25 cellular contexts compared by ENCODE assay signal in genomic region chr9:130179508-130179907, GRCh38.
"Had no signal": no experiment of that assay in that cellular context is flagged by ENCODE, and none has a peak within 500 bp of the region (broad histone marks: within the 10 kb centered on the region; RNA-seq: fewer than 3 reads in every experiment).

No MANE protein-coding gene starts in this region.

- H3K27ac ChIP-seq: adrenal gland, brain microvascular endothelial cell, foreskin keratinocyte, left ventricle myocardium inferior, parathyroid adenoma, psoas muscle, vagina, VCaP had no signal

- H3K4me1 ChIP-seq: foreskin keratinocyte, parathyroid adenoma, psoas muscle had no signal

- H3K9ac ChIP-seq: parathyroid adenoma had no signal

- H3K4me2 ChIP-seq: smooth muscle cell had no signal

- ATAC-seq: esophagus mucosa; foreskin keratinocyte; psoas muscle; stimulated activated naive B cell treated with anti-CD40 and anti-IgM and Interleukin-4, amounts not matched to agents 10 μg/mL and 1 μg/mL and 100 μg/mL, for 72 hours had no signal

- H3K79me2 ChIP-seq: parathyroid adenoma had no signal

- H3K36me3 ChIP-seq: adrenal gland, left ventricle myocardium inferior, vagina had no signal

- H3K27me3 ChIP-seq: adrenal gland, brain microvascular endothelial cell, foreskin keratinocyte, vagina had no signal

- DNase-seq: activated CD4-positive, alpha-beta memory T cell treated with anti-CD3 and anti-CD28 coated beads for 36 hours; activated CD4-positive, alpha-beta T cell treated with anti-CD3 and anti-CD28 coated beads for 4 hours; activated CD8-positive, alpha-beta memory T cell treated with anti-CD3 and anti-CD28 coated beads, Interleukin-2, amount 50 U/mL, for 4 hours; activated effector memory CD4-positive, alpha-beta T cell treated with anti-CD3 and anti-CD28 coated beads, Interleukin-2, amount 50 U/mL, for 16 hours; activated naive CD4-positive, alpha-beta T cell treated with anti-CD3 and anti-CD28 coated beads for 36 hours; activated naive CD8-positive, alpha-beta T cell treated with anti-CD3 and anti-CD28 coated beads for 36 hours; activated T-cell treated with anti-CD3 and anti-CD28 coated beads, Interleukin-2, amount 50 U/mL, for 1 hour; adrenal gland; brain microvascular endothelial cell; caudate nucleus; endodermal cell; foreskin keratinocyte; left ventricle myocardium inferior; naive B cell; nucleus accumbens; psoas muscle; stimulated activated CD4-positive, alpha-beta T cell treated with anti-CD3 and anti-CD28 coated beads, Interleukin-1b, Interleukin-23, amount 100 ng/mL, for 48 hours; stimulated activated naive B cell treated with anti-CD40 and anti-IgM and Interleukin-4, amounts not matched to agents 10 μg/mL and 1 μg/mL and 100 μg/mL, for 72 hours; SW 1271; T-helper 9 cell had no signal

- H3K9me3 ChIP-seq: adrenal gland, left ventricle myocardium inferior, psoas muscle, vagina had no signal

- H3K4me3 ChIP-seq: adrenal gland, left ventricle myocardium inferior, psoas muscle, smooth muscle cell, vagina had no signal

- H2AFZ ChIP-seq: parathyroid adenoma had no signal
